8 cellular contexts compared by ENCODE assay signal in genomic region chr17:59706900-59707181, GRCh38. TPM values are rescaled to one million over a fixed set of nuclear protein-coding genes. Genes with fewer than 3 reads are reported as not detected.
DNase-seq lines count a peak whose midpoint lies in the region; ATAC-seq and TF ChIP-seq lines count a peak whose summit lies in the region.

No MANE protein-coding gene starts in this region.

- peaks cover 7% of the 10 kb centered on the region; the same call in 1 of the 2 replicates for H3K36me3 ChIP-seq in HAP-1 (replicated peaks)
- peaks cover 0 to 22% (median 0%) of the 10 kb centered on the region in 6 donors for H3K36me3 ChIP-seq in spleen

- intact Hi-C loops in spleen (cut with DNase I; ENCODE audit: low total_unique reads): no loop called here

- no peak for TF ChIP-seq CTCF in foreskin keratinocyte (conservative IDR thresholded peaks at IDR 0.05)
- TF ChIP-seq CTCF in spleen (IDR thresholded peaks at IDR 0.05 in 8 of 11, conservative IDR thresholded peaks at IDR 0.05 in 3 of 11): no peak

- H3K27me3 ChIP-seq in HAP-1 (ENCODE audit: low read depth): no peaks in the 10 kb centered on the region
- no peaks in the 10 kb centered on the region for H3K27me3 ChIP-seq in foreskin keratinocyte
- no peaks in the 10 kb centered on the region for H3K27me3 ChIP-seq in spleen (replicated peaks in 1 of 7)

- H3K9me3 ChIP-seq in HAP-1 (no peaks in the 10 kb centered on the region), spleen (no peaks in the 10 kb centered on the region)

- H3K4me3 ChIP-seq in HAP-1 (peak overlapping the region; percentile 77), spleen (peak overlapping the region; percentile 62 to 96 (median 88))

- WGBS in spleen, 5 donors: 0 to 2% (median 0%) methylated on average over 14 of the region's 14 CpGs

- H3K27ac ChIP-seq in foreskin keratinocyte (peak overlapping the region; percentile 77), spleen (peak overlapping the region; percentile 84 to 95 (median 94))

- in situ Hi-C loops in HAP-1 (cut with MboI; ENCODE audit: low sequenced_read_pairs): no loop called here

- ATAC-seq in foreskin keratinocyte (no peak), HG03135 (IDR thresholded peaks at IDR 0.05; ENCODE audit: unreplicated experiment) (no peak), GM21447 (IDR thresholded peaks at IDR 0.05; ENCODE audit: unreplicated experiment) (no peak), HG03045 (IDR thresholded peaks at IDR 0.05; ENCODE audit: unreplicated experiment) (no peak)

- DNase-seq in HAP-1 (ENCODE audit: low spot score in 2 of 2): peak in 1 of 2 experiments; percentile 26
- DNase-seq in activated CD4-positive, alpha-beta T cell treated with anti-CD3 and anti-CD28 coated beads, Interleukin-2, amount 50 U/mL, for 48 hours: peak; percentile 23 to 42
- no peak for DNase-seq in foreskin keratinocyte
- no peak for DNase-seq in spleen
- DNase-seq in NOMO-1 treated with dmso at 0.1 percent for 144 hours (lab: John Stamatoyannopoulos, UW; ENCODE audit: unreplicated experiment): no peak

- H3K4me1 ChIP-seq in HAP-1 (peaks cover 22% of the 10 kb centered on the region), foreskin keratinocyte (peaks cover 6% of the 10 kb centered on the region), spleen (peaks cover 29 to 93% (median 65%) of the 10 kb centered on the region in 6 donors)

- TF ChIP-seq POLR2A in spleen (IDR thresholded peaks at IDR 0.05): no peak

RNA-seq across cellular contexts. Expression of gene PTRH2, which starts 0.4 kb away (rescaled TPM):
- 24.9 and 38.2 TPM in 2 replicates for total RNA-seq in foreskin keratinocyte
- 58.5 and 62.5 TPM in 2 replicates for polyA plus RNA-seq in foreskin keratinocyte
- 10 to 100 TPM; 14.4 to 30.9 (median 18.4) TPM for total RNA-seq in spleen
- polyA plus RNA-seq in spleen: 10 to 100 TPM; 23.9 to 28.3 (median 27.6) TPM

RNA-seq across cellular contexts. Expression of gene VMP1, which starts 0.6 kb away (rescaled TPM):
- total RNA-seq in foreskin keratinocyte (141 and 161 TPM in 2 replicates), spleen (100 to 1,000 TPM; 202 to 649 (median 372) TPM)
- polyA plus RNA-seq in foreskin keratinocyte (77.5 and 79.2 TPM in 2 replicates), spleen (10 to 100 TPM; 53.2 to 81.2 (median 65.8) TPM)

Comparison
In these comparisons a context has a peak if more than half of its experiments do, and no peak if none do; other contexts are left out.
1. DNase-seq: peak in activated CD4-positive, alpha-beta T cell treated with anti-CD3 and anti-CD28 coated beads, Interleukin-2, amount 50 U/mL, for 48 hours (2 of 2); none in foreskin keratinocyte (0 of 2), spleen (single experiment) and NOMO-1 treated with dmso at 0.1 percent for 144 hours (single experiment).